ENCODE assay signal across 21 cellular contexts in the genomic region with DNA sequence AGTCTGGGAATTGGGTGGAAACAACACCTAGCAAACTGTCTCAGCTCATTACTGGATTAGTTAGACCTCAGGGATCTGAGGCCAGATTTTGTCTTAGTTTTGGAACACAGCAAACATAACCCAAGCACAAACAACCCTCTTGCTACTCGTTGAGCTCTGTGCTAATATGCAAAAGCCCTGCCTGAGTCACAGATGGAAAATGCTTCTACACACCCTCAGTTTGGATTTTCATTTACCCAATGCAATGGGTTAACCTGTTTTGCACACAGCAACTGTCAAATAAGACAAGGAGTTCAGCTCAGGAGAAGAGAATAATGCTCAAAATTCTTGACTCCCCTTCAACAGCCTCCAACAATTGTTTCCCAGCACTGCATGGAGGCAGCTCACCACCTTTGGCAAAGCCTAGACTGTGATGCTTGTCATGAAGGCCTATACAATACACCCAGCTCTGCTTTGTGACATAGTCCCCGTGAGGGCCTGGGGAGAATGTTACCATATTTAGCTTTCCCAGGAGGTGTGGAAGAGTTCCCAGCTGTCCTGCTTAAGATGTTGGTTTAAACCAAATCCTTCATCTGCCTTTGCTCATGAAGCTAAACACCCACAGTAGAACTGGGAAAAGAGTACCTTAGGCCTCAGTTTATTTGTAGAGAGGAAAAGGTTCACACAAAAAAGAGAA.
A peak's percentile ranks its signal among the peaks of the same experiment; 100 is the strongest.
DNase-seq lines count a peak whose midpoint lies in the region; ATAC-seq and TF ChIP-seq lines count a peak whose summit lies in the region.
"Had no signal": no experiment of that assay in that cellular context is flagged by ENCODE, and none has a peak within 500 bp of the region (broad histone marks: within the 10 kb centered on the region; RNA-seq: fewer than 3 reads in every experiment).

No MANE protein-coding gene starts in this region.

- no peaks in the 10 kb centered on the region for H3K36me3 Mint-ChIP-seq in memory B cell
- H3K36me3 Mint-ChIP-seq: activated naive CD4-positive, alpha-beta T cell treated with anti-CD3 and anti-CD28 coated beads, Interleukin-2, amount 50 U/mL, for 72 hours had no signal

- no peak overlapping the region for H3K4me3 Mint-ChIP-seq in memory B cell
- H3K4me3 Mint-ChIP-seq: dendritic cell treated with granulocyte-macrophage colony-stimulating factor and Interleukin-4, amounts not matched to agents 40 ng/mL and 50 ng/mL, for 4 days; T-helper 17 cell had no signal

- intact Hi-C loops in A673 (cut with micrococcal nuclease; ENCODE audit: unreplicated experiment), result no loop called here
- intact Hi-C loops in IMR-90 (cut with micrococcal nuclease), result no loop called here

- H3K4me1 ChIP-seq in A673 (ENCODE audit: insufficient read depth, low read length, poor library complexity, severe bottlenecking), result peaks cover 31% of the 10 kb centered on the region
- no peaks in the 10 kb centered on the region for H3K4me1 ChIP-seq in IMR-90 (ENCODE audit: control insufficient read depth, insufficient read depth, low read length)
- H3K4me1 ChIP-seq in osteoblast (ENCODE audit: insufficient read depth, low read length), result no peaks in the 10 kb centered on the region
- H3K4me1 ChIP-seq in Peyer's patch, result no peaks in the 10 kb centered on the region
- H3K4me1 ChIP-seq: transverse colon had no signal

- H4K20me1 ChIP-seq in IMR-90 (ENCODE audit: insufficient read depth, low read length) (no peaks in the 10 kb centered on the region), osteoblast (ENCODE audit: insufficient read depth, low read length) (no peaks in the 10 kb centered on the region)

- POLR2A ChIA-PET in A673 (lab: Charles Lee; ENCODE audit: low non-redundant PET), result no interaction called here
- POLR2A ChIA-PET in IMR-90 (lab: Charles Lee; ENCODE audit: unreplicated experiment), result interaction anchor here (0.7 kb wide), 1 partner anchor 20 kb away, joined by 11 read pairs; no protein-coding TSS in a partner anchor

- H3K36me3 ChIP-seq in A673 (ENCODE audit: insufficient read depth, low read length, poor library complexity, severe bottlenecking), result no peaks in the 10 kb centered on the region
- H3K36me3 ChIP-seq in IMR-90 (ENCODE audit: control insufficient read depth, insufficient read depth, low read length), result no peaks in the 10 kb centered on the region
- H3K36me3 ChIP-seq in osteoblast (ENCODE audit: insufficient read depth, low read length), result no peaks in the 10 kb centered on the region
- no peaks in the 10 kb centered on the region for H3K36me3 ChIP-seq in Peyer's patch
- H3K36me3 ChIP-seq: sigmoid colon, transverse colon had no signal

- H4K8ac ChIP-seq in IMR-90 (ENCODE audit: low read depth in 2 of 2, low read length in 2 of 2), result no peak overlapping the region

- H3K27ac Mint-ChIP-seq in memory B cell, result peak overlapping the region; percentile 65
- H3K27ac Mint-ChIP-seq: activated naive CD4-positive, alpha-beta T cell treated with anti-CD3 and anti-CD28 coated beads, Interleukin-2, amount 50 U/mL, for 72 hours; dendritic cell treated with granulocyte-macrophage colony-stimulating factor and Interleukin-4, amounts not matched to agents 40 ng/mL and 50 ng/mL, for 4 days; T-helper 17 cell had no signal

- H2BK20ac ChIP-seq in IMR-90 (ENCODE audit: low read depth, low read length), result no peak overlapping the region

- H2BK5ac ChIP-seq in IMR-90 (ENCODE audit: low read depth, low read length, poor library complexity, severe bottlenecking), result no peak overlapping the region

- TF ChIP-seq POLR2A in IMR-90 (IDR thresholded peaks at IDR 0.05; ENCODE audit: low read depth, low read length) (no peak), Raji (IDR thresholded peaks at IDR 0.05; ENCODE audit: insufficient read depth, low read depth, low read length) (peak; percentile 23; the same call in 1 of the 2 replicates), Peyer's patch (IDR thresholded peaks at IDR 0.05) (no peak)

- H2AK9ac ChIP-seq in IMR-90 (replicated peaks; ENCODE audit: low read depth, low read length, poor library complexity), result no peak overlapping the region

- no peak overlapping the region for H4K5ac ChIP-seq in IMR-90 (ENCODE audit: low read depth, low read length)

- dilution Hi-C loops in IMR-90 (cut with HindIII; ENCODE audit: low sequenced_read_pairs, unreplicated experiment), result no loop called here

- in situ Hi-C loops in IMR-90 (cut with MboI; ENCODE audit: low sequenced_read_pairs), result no loop called here

- no peaks in the 10 kb centered on the region for H3K27me3 Mint-ChIP-seq in memory B cell
- H3K27me3 Mint-ChIP-seq: dendritic cell treated with granulocyte-macrophage colony-stimulating factor and Interleukin-4, amounts not matched to agents 40 ng/mL and 50 ng/mL, for 4 days; T-helper 17 cell had no signal

- peak overlapping the region; percentile 40 for H3K27ac ChIP-seq in A673 (ENCODE audit: low read depth, low read length, poor library complexity, severe bottlenecking)
- H3K27ac ChIP-seq in IMR-90 (ENCODE audit: insufficient read depth, low read length), result no peak overlapping the region
- no peak overlapping the region for H3K27ac ChIP-seq in osteoblast (ENCODE audit: low read depth, low read length)
- H3K27ac ChIP-seq in Peyer's patch, result no peak overlapping the region
- H3K27ac ChIP-seq: sigmoid colon, transverse colon had no signal

- no peaks in the 10 kb centered on the region for H3K27me3 ChIP-seq in A673 (replicated peaks; ENCODE audit: insufficient read depth, low read depth, low read length, poor library complexity)
- H3K27me3 ChIP-seq in IMR-90 (ENCODE audit: control insufficient read depth, insufficient read depth, low read length), result peaks cover 26% of the 10 kb centered on the region
- H3K27me3 ChIP-seq in osteoblast (ENCODE audit: insufficient read depth, low read length), result peaks cover 4% of the 10 kb centered on the region
- no peaks in the 10 kb centered on the region for H3K27me3 ChIP-seq in Peyer's patch
- H3K27me3 ChIP-seq: sigmoid colon, transverse colon had no signal

- no TSS peak for BruUV-seq in A673 (replicated peaks; lab: Mats Ljungman, UMichigan)
- BruUV-seq in IMR-90 (replicated peaks; lab: Mats Ljungman, UMichigan), result no TSS peak

- no peak overlapping the region for H3K9ac ChIP-seq in IMR-90 (ENCODE audit: low read depth, low read length)

- H3K56ac ChIP-seq in IMR-90 (ENCODE audit: extremely low read depth, insufficient read depth, low read length), result no peak overlapping the region

- no peak overlapping the region for H2BK120ac ChIP-seq in IMR-90 (ENCODE audit: low read depth, low read length)

- H3K79me1 ChIP-seq in IMR-90 (ENCODE audit: low read depth in 1 of 2, low read length in 2 of 2), result no peaks in the 10 kb centered on the region

- no peak overlapping the region for H2AFZ ChIP-seq in IMR-90 (replicated peaks; ENCODE audit: low read length, poor library complexity)
- H2AFZ ChIP-seq in osteoblast (ENCODE audit: low read length), result no peak overlapping the region

- no peak overlapping the region for H3K23ac ChIP-seq in IMR-90 (ENCODE audit: low read depth, low read length)

- H3K14ac ChIP-seq in IMR-90 (replicated peaks; ENCODE audit: low read depth, low read length), result no peak overlapping the region

- no peaks in the 10 kb centered on the region for H3K79me2 ChIP-seq in osteoblast (ENCODE audit: insufficient read depth, low read length)

- H3K9me3 ChIP-seq in A673 (ENCODE audit: low read depth, low read length, poor library complexity, severe bottlenecking) (no peaks in the 10 kb centered on the region), IMR-90 (ENCODE audit: control insufficient read depth, insufficient read depth, low read length) (no peaks in the 10 kb centered on the region), osteoblast (ENCODE audit: low read depth, low read length) (no peaks in the 10 kb centered on the region), Peyer's patch (no peaks in the 10 kb centered on the region)
- H3K9me3 ChIP-seq: sigmoid colon, transverse colon had no signal

- no peak overlapping the region for H2BK15ac ChIP-seq in IMR-90 (ENCODE audit: low read depth, low read length)

- no peak overlapping the region for H2AK5ac ChIP-seq in IMR-90 (ENCODE audit: low read depth, low read length)

- H3K9me3 Mint-ChIP-seq in memory B cell, result no peaks in the 10 kb centered on the region
- H3K9me3 Mint-ChIP-seq: activated naive CD4-positive, alpha-beta T cell treated with anti-CD3 and anti-CD28 coated beads, Interleukin-2, amount 50 U/mL, for 72 hours; dendritic cell treated with granulocyte-macrophage colony-stimulating factor and Interleukin-4, amounts not matched to agents 40 ng/mL and 50 ng/mL, for 4 days had no signal

- TF ChIP-seq CTCF in A673 (conservative IDR thresholded peaks at IDR 0.05; ENCODE audit: low read depth, low read length) (no peak), IMR-90 (conservative IDR thresholded peaks at IDR 0.05; ENCODE audit: low read depth, low read length) (no peak), osteoblast (IDR thresholded peaks at IDR 0.05; ENCODE audit: extremely low read depth, low read depth, low read length) (no peak), Peyer's patch (IDR thresholded peaks at IDR 0.05) (no peak)

- CTCF ChIA-PET in A673 (lab: Charles Lee) (no interaction called here), IMR-90 (lab: Yijun Ruan, JAX) (no interaction called here)

- H3K9me1 ChIP-seq in IMR-90 (ENCODE audit: insufficient read depth, low read length), result no peaks in the 10 kb centered on the region

- no peak for DNase-seq in A673 (ENCODE audit: low spot score)
- no peak for DNase-seq in IMR-90
- no peak for DNase-seq in memory B cell (ENCODE audit: low spot score in 2 of 2)
- no peak for DNase-seq in osteoblast (ENCODE audit: insufficient read length, low spot score, missing footprints)
- DNase-seq in Peyer's patch, result no peak
- DNase-seq in effector CD8-positive, alpha-beta T cell (lab: John Stamatoyannopoulos, UW), result no peak
- DNase-seq in A172 (ENCODE audit: low spot score), result no peak
- DNase-seq: activated CD4-positive, alpha-beta T cell treated with anti-CD3 and anti-CD28 coated beads for 1 hour; activated T-cell treated with anti-CD3 and anti-CD28 coated beads for 4 hours; C1 segment of cervical spinal cord; Kasumi-1; left colon; mammary epithelial cell; sigmoid colon; stimulated activated CD4-positive, alpha-beta T cell treated with anti-CD3 and anti-CD28 coated beads, Interleukin-15, amount 100 ng/mL, for 24 hours; stimulated activated naive CD8-positive, alpha-beta T cell treated with anti-CD3 and anti-CD28 coated beads, Interleukin-15, Interleukin-2, amounts not matched to agents 100 U/mL and 50 U/mL, for 24 hours; T-helper 17 cell; transverse colon had no signal

- H3K4me3 ChIP-seq in A673 (ENCODE audit: low read depth, low read length, poor library complexity, severe bottlenecking) (no peak overlapping the region), IMR-90 (ENCODE audit: insufficient read depth, low read depth, low read length) (no peak overlapping the region), osteoblast (ENCODE audit: insufficient read depth, low read length) (no peak overlapping the region), Peyer's patch (no peak overlapping the region)
- H3K4me3 ChIP-seq: sigmoid colon, transverse colon had no signal

- no peak overlapping the region for H4K91ac ChIP-seq in IMR-90 (ENCODE audit: insufficient read depth, low read depth, low read length)

- no peak overlapping the region for H3K4ac ChIP-seq in IMR-90 (ENCODE audit: low read depth, low read length)

- no peak overlapping the region for H3K4me2 ChIP-seq in IMR-90 (ENCODE audit: low read depth, low read length)
- no peak overlapping the region for H3K4me2 ChIP-seq in osteoblast (ENCODE audit: insufficient read depth, low read length)

- peaks cover 28% of the 10 kb centered on the region for H3K4me1 Mint-ChIP-seq in memory B cell
- H3K4me1 Mint-ChIP-seq: T-helper 17 cell had no signal

- TF ChIP-seq RAD21 in IMR-90 (IDR thresholded peaks at IDR 0.05; ENCODE audit: low read length), result no peak

- WGBS in IMR-90 (ENCODE audit: extremely low coverage in 2 of 2, insufficient read length in 1 of 2), 2 experiments, result no CpG with 5 or more reads among the region's 2 CpGs

- H3K18ac ChIP-seq in IMR-90 (ENCODE audit: low read depth, low read length), result no peak overlapping the region

- 0 out of 2 replicates have a peak, but pooled peaks have one; percentile 24 for ATAC-seq in IMR-90 (ENCODE audit: low read depth)
- ATAC-seq in memory B cell (ENCODE audit: low read depth), result no peak
- ATAC-seq: activated naive CD4-positive, alpha-beta T cell treated with anti-CD3 and anti-CD28 coated beads, Interleukin-2, amount 50 U/mL, for 72 hours; left colon; stimulated activated naive CD8-positive, alpha-beta T cell treated with anti-CD3 and anti-CD28 coated beads, Interleukin-15, Interleukin-2, amounts not matched to agents 100 U/mL and 50 U/mL, for 24 hours; T-helper 17 cell had no signal
